8 cellular contexts compared by ENCODE assay signal in genomic region chr11:45355706-45356041, GRCh38.
DNase-seq lines count a peak whose midpoint lies in the region; ATAC-seq and TF ChIP-seq lines count a peak whose summit lies in the region.

No MANE protein-coding gene starts in this region.

- no peak for DNase-seq in WERI-Rb-1
- DNase-seq in left cardiac atrium: no peak
- no peak for DNase-seq in sigmoid colon
- DNase-seq in NCI-H2029 (lab: John Stamatoyannopoulos, UW): no peak
- no peak for DNase-seq in EL
- DNase-seq in stimulated activated CD4-positive, alpha-beta T cell treated with anti-CD3 and anti-CD28 coated beads, Interleukin-2, amount 100 ng/mL, for 24 hours: no peak
- DNase-seq in OCI-M1 (lab: John Stamatoyannopoulos, UW): no peak

- peak overlapping the region; percentile 46 for H3K4me3 ChIP-seq in WERI-Rb-1 (ENCODE audit: low read depth, low read length)
- peak overlapping the region; percentile 61 to 68 (median 66) for H3K4me3 ChIP-seq in sigmoid colon

- TF ChIP-seq CTCF in WERI-Rb-1 (IDR thresholded peaks at IDR 0.05; ENCODE audit: low read depth, low read length) (no peak), sigmoid colon (IDR thresholded peaks at IDR 0.05) (no peak)

- peaks cover 0 to 12% (median 10%) of the 10 kb centered on the region in 4 donors for H3K4me1 ChIP-seq in sigmoid colon

- H3K27me3 ChIP-seq in WERI-Rb-1 (ENCODE audit: insufficient read depth, low read depth, severe bottlenecking) (no peaks in the 10 kb centered on the region), sigmoid colon (no peaks in the 10 kb centered on the region)

- peak overlapping the region; percentile 62 for H3K27ac ChIP-seq in WERI-Rb-1
- H3K27ac ChIP-seq in sigmoid colon: peak overlapping the region; percentile 52 to 75 (median 60)

- H3K36me3 ChIP-seq in WERI-Rb-1 (no peaks in the 10 kb centered on the region), sigmoid colon (no peaks in the 10 kb centered on the region)

- ATAC-seq in GM19395 (IDR thresholded peaks at IDR 0.05; ENCODE audit: unreplicated experiment) (peak; percentile 14), left cardiac atrium (peak; percentile 23 to 33)

- WGBS in sigmoid colon, 2 donors: 23 to 44% methylated on average over 5 of the region's 5 CpGs

- TF ChIP-seq EP300 in sigmoid colon (IDR thresholded peaks at IDR 0.05): no peak

- TF ChIP-seq POLR2A in sigmoid colon (IDR thresholded peaks at IDR 0.05): no peak

- H3K9me3 ChIP-seq in WERI-Rb-1 (ENCODE audit: severe bottlenecking): no peaks in the 10 kb centered on the region
- peaks cover 0 to 3% (median 0%) of the 10 kb centered on the region in 4 donors for H3K9me3 ChIP-seq in sigmoid colon

- intact Hi-C loops in left cardiac atrium (cut with DNase I): no loop called here
- intact Hi-C loops in sigmoid colon (cut with DNase I): no loop called here
